Comparison of ENCODE assay signal across 8 cellular contexts in genomic region chr15:44545934-44546802, GRCh38. TPM values are rescaled to one million over a fixed set of nuclear protein-coding genes. Genes with fewer than 3 reads are reported as not detected.
A peak's percentile ranks its signal among the peaks of the same experiment; 100 is the strongest.
DNase-seq lines count a peak whose midpoint lies in the region; ATAC-seq and TF ChIP-seq lines count a peak whose summit lies in the region.

No MANE protein-coding gene starts in this region.

- no peaks in the 10 kb centered on the region for H3K9me3 Mint-ChIP-seq in naive thymus-derived CD8-positive, alpha-beta T cell

- TF ChIP-seq POLR2A in NB4 (IDR thresholded peaks at IDR 0.05; ENCODE audit: extremely low read depth, insufficient read length): no peak

- H3K36me3 Mint-ChIP-seq in naive thymus-derived CD8-positive, alpha-beta T cell: peaks cover 0 to 55% (median 7%) of the 10 kb centered on the region in 3 donors

- H3K27me3 Mint-ChIP-seq in naive thymus-derived CD8-positive, alpha-beta T cell: no peaks in the 10 kb centered on the region

- peak overlapping the region in 6 of 10 donors; percentile 17 to 75 (median 52) for H3K27ac Mint-ChIP-seq in naive thymus-derived CD8-positive, alpha-beta T cell

- POLR2A ChIA-PET in naive thymus-derived CD8-positive, alpha-beta T cell (lab: Charles Lee): interaction anchor here (1.5 kb wide), 1 partner anchor 9 kb away, joined by 8 read pairs; the partner anchor contains the start of gene EIF3J

- peak overlapping the region in 6 of 10 donors; percentile 26 to 53 (median 43) for H3K4me3 Mint-ChIP-seq in naive thymus-derived CD8-positive, alpha-beta T cell

- H3K4me3 ChIP-seq in NB4 (ENCODE audit: low read depth, low read length): no peak overlapping the region
- H3K4me3 ChIP-seq in astrocyte of the cerebellum (ENCODE audit: low read depth, low read length): no peak overlapping the region

- in situ Hi-C loops in astrocyte of the cerebellum (cut with HindIII; ENCODE audit: low sequenced_read_pairs): no loop called here

- peak; percentile 64 for ATAC-seq in GM21423 (IDR thresholded peaks at IDR 0.05; ENCODE audit: unreplicated experiment)
- ATAC-seq in naive thymus-derived CD8-positive, alpha-beta T cell: peak; percentile 48 to 67

- peak; percentile 13 for TF ChIP-seq CTCF in NB4 (IDR thresholded peaks at IDR 0.05; ENCODE audit: low read depth, low read length)
- TF ChIP-seq CTCF in astrocyte of the cerebellum (IDR thresholded peaks at IDR 0.05; ENCODE audit: low read depth, low read length, missing control alignments): peak; percentile 51

- DNase-seq in EL: peak; percentile 46
- peak; percentile 34 for DNase-seq in NB4 (ENCODE audit: low read depth)
- DNase-seq in astrocyte of the cerebellum (ENCODE audit: low read depth): no peak
- DNase-seq in naive thymus-derived CD8-positive, alpha-beta T cell: peak in 1 of 10 donors; percentile 20
- DNase-seq in pons (ENCODE audit: low spot score): no peak
- DNase-seq in HuH-7 (ENCODE audit: low spot score): no peak
- no peak for DNase-seq in midbrain (lab: John Stamatoyannopoulos, UW)

- peaks cover 28 to 74% (median 52%) of the 10 kb centered on the region in 4 donors for H3K4me1 Mint-ChIP-seq in naive thymus-derived CD8-positive, alpha-beta T cell

RNA-seq across cellular contexts. Expression of gene EIF3J, which starts 9.2 kb away (rescaled TPM):
- 10 to 100 TPM; 70.9 to 77.4 TPM for total RNA-seq in naive thymus-derived CD8-positive, alpha-beta T cell
- polyA plus RNA-seq in naive thymus-derived CD8-positive, alpha-beta T cell: 10 to 100 TPM; 15.3 to 18.4 (median 16.2) TPM

Comparison
In these comparisons a context has a peak if more than half of its experiments do, and no peak if none do; other contexts are left out.
1. DNase-seq: peak in EL (single experiment) and NB4 (single experiment); none in astrocyte of the cerebellum (single experiment), pons (single experiment), HuH-7 (single experiment) and midbrain (single experiment).